Comparison of ENCODE assay signal across 1 cellular context in genomic region chr3:109330405-109330804, GRCh38.
TF ChIP-seq lines count a peak whose summit lies in the region.

No MANE protein-coding gene starts in this region.

TF ChIP-seq in H1, 55 proteins besides CTCF, POLR2A, EP300 and RAD21:
- TF ChIP-seq ASH2L (IDR thresholded peaks at IDR 0.05; ENCODE audit: low read length) (no peak), SAP30 (IDR thresholded peaks at IDR 0.05; ENCODE audit: insufficient read depth, insufficient replicate concordance, low read length) (no peak), SUZ12 (IDR thresholded peaks at IDR 0.05; ENCODE audit: low read length) (no peak), SIRT6 (IDR thresholded peaks at IDR 0.05; ENCODE audit: low read length) (no peak), CEBPB (IDR thresholded peaks at IDR 0.05; ENCODE audit: low read depth, low read length) (no peak), SP1 (IDR thresholded peaks at IDR 0.05; ENCODE audit: low read depth, low read length) (no peak), TCF12 (IDR thresholded peaks at IDR 0.05; ENCODE audit: low read depth, low read length) (no peak), TAF1 (IDR thresholded peaks at IDR 0.05; ENCODE audit: low read depth, low read length) (no peak), SP2 (IDR thresholded peaks at IDR 0.05; ENCODE audit: low read length) (no peak), EGR1 (IDR thresholded peaks at IDR 0.05; ENCODE audit: borderline replicate concordance, low read depth, low read length) (no peak)
